Comparison of ENCODE assay signal across 13 cellular contexts in the genomic region with DNA sequence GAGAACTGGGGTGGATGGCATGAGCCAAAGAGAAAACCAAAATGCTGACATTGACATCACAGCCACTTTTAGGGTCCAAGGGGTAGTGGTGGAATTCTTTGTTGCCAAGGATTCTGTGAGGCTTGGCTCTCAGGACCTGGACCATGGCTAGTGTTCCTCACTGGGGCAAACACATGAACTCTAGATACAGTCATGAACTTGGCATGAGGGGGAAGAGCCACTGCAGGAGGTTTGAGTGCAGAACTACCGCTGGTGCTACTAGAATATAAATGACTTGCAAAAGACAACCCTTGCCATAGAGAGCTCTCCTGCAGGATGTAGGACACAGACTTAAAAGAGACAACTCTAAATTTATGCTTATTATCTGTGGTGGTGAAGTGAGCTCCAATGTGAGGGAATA.
"Had no signal": no experiment of that assay in that cellular context is flagged by ENCODE, and none has a peak within 500 bp of the region (broad histone marks: within the 10 kb centered on the region; RNA-seq: fewer than 3 reads in every experiment).

No MANE protein-coding gene starts in this region.

- H3K27me3 ChIP-seq: dorsolateral prefrontal cortex, gastrocnemius medialis, tibial nerve, vagina had no signal

- H3K9me3 ChIP-seq: gastrocnemius medialis, tibial nerve, vagina had no signal

- H3K27me3 Mint-ChIP-seq: activated B cell treated with CpG ODN at 0.5 μM for 24 hours, naive B cell had no signal

- H3K4me3 Mint-ChIP-seq: activated B cell treated with CpG ODN at 0.5 μM for 24 hours; activated naive CD4-positive, alpha-beta T cell treated with anti-CD3 and anti-CD28 coated beads for 36 hours; naive B cell had no signal

- H3K27ac Mint-ChIP-seq: activated B cell treated with CpG ODN at 0.5 μM for 24 hours; activated naive CD4-positive, alpha-beta T cell treated with anti-CD3 and anti-CD28 coated beads for 36 hours had no signal

- H3K4me3 ChIP-seq: dorsolateral prefrontal cortex, gastrocnemius medialis, tibial nerve, vagina had no signal

- H3K4me1 ChIP-seq: gastrocnemius medialis, vagina had no signal

- DNase-seq: activated B cell treated with CpG ODN at 0.5 μM for 24 hours; activated CD8-positive, alpha-beta memory T cell treated with anti-CD3 and anti-CD28 coated beads, Interleukin-2, amount 50 U/mL, for 48 hours; dorsolateral prefrontal cortex; gastrocnemius medialis; left colon; stimulated activated CD4-positive, alpha-beta T cell treated with anti-CD3 and anti-CD28 coated beads, Interleukin-4, amount 100 ng/mL, for 4 hours; stimulated activated CD8-positive, alpha-beta memory T cell treated with anti-CD3 and anti-CD28 coated beads, Interleukin-4, amount 100 ng/mL, for 48 hours; stimulated activated naive CD4-positive, alpha-beta T cell treated with Interleukin-2 at 50 U/mL for 16 hours; substantia nigra had no signal

- H3K9me3 Mint-ChIP-seq: activated B cell treated with CpG ODN at 0.5 μM for 24 hours; activated naive CD4-positive, alpha-beta T cell treated with anti-CD3 and anti-CD28 coated beads for 36 hours had no signal

- H3K27ac ChIP-seq: dorsolateral prefrontal cortex, gastrocnemius medialis, tibial nerve, vagina had no signal

- H3K36me3 ChIP-seq: gastrocnemius medialis, tibial nerve, vagina had no signal

- H3K36me3 Mint-ChIP-seq: naive B cell had no signal
